Comparison of ENCODE assay signal across 14 cellular contexts in the genomic region with DNA sequence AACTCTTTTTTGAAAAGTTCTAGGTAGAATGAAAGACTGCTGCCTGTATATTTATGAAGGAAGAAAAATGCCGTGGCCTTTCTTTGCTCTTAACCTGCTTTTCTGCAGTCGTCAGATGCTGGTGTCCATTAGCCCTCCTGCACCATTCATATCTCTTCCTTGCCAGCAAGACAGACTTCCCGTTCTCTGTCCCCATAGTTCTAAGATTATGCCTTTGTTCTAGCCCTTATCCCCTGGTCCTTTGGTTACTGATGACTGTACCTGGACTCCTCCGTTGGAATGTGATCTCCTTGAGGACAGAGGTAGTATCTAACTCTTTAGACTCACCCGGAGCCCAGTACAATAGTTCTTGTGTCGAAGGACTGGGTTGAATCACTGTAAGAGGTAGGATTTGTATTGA. TPM values are rescaled to one million over a fixed set of nuclear protein-coding genes. Genes with fewer than 3 reads are reported as not detected.
DNase-seq lines count a peak whose midpoint lies in the region; ATAC-seq and TF ChIP-seq lines count a peak whose summit lies in the region.
"Had no signal": no experiment of that assay in that cellular context is flagged by ENCODE, and none has a peak within 500 bp of the region (broad histone marks: within the 10 kb centered on the region; RNA-seq: fewer than 3 reads in every experiment).

No MANE protein-coding gene starts in this region.

- H3K4me3 ChIP-seq in PC-3 (ENCODE audit: low read length) (no peak overlapping the region), spleen (no peak overlapping the region), BE2C (ENCODE audit: low read depth, low read length) (no peak overlapping the region)
- H3K4me3 ChIP-seq: A549, GM23338 had no signal

- H3K4me1 Mint-ChIP-seq in Calu3 (ENCODE audit: low read depth, unreplicated experiment) (peaks cover 56% of the 10 kb centered on the region), brain (peaks cover 38% of the 10 kb centered on the region)
- H3K4me1 Mint-ChIP-seq: IgD-negative memory B cell had no signal

- peaks cover 7% of the 10 kb centered on the region; the same call in 1 of the 2 replicates for H3K36me3 ChIP-seq in PC-3 (ENCODE audit: low read depth, low read length)
- H3K36me3 ChIP-seq in spleen = no peaks in the 10 kb centered on the region
- H3K36me3 ChIP-seq in BE2C = no peaks in the 10 kb centered on the region

- H3K4me1 ChIP-seq in PC-3 (ENCODE audit: insufficient read depth, low read length) (peaks cover 25% of the 10 kb centered on the region), spleen (peaks cover 0 to 33% (median 16%) of the 10 kb centered on the region in 6 donors), BE2C (no peaks in the 10 kb centered on the region)
- H3K4me1 ChIP-seq: A549 had no signal

- H3K9me2 ChIP-seq in PC-3 (replicated peaks; ENCODE audit: low read length) = no peaks in the 10 kb centered on the region

- DNase-seq in Calu3 (no peak), PC-3 (no peak), spleen (no peak), AG08395 (ENCODE audit: low spot score) (no peak), BE2C (no peak)
- DNase-seq: CD4-positive, alpha-beta T cell; DMS153; DMS79 treated with DMSO at 0.1 percent for 48 hours; H7 had no signal

- H3K36me3 Mint-ChIP-seq in Calu3 (ENCODE audit: insufficient read depth, unreplicated experiment) (peaks cover 11% of the 10 kb centered on the region), brain (peaks cover 23% of the 10 kb centered on the region)
- H3K36me3 Mint-ChIP-seq: IgD-negative memory B cell had no signal

- POLR2A ChIA-PET in PC-3 (lab: Charles Lee; ENCODE audit: unreplicated experiment) = no interaction called here

- no peak overlapping the region for H2AFZ ChIP-seq in PC-3 (ENCODE audit: low read length)
- H2AFZ ChIP-seq: GM23338 had no signal

- H3K9ac ChIP-seq in PC-3 (ENCODE audit: low read length) = no peak overlapping the region

- CTCF ChIA-PET in Calu3 (lab: Charles Lee) = no interaction called here
- CTCF ChIA-PET in PC-3 (lab: Charles Lee) = no interaction called here

- peaks cover 90% of the 10 kb centered on the region for H3K79me2 ChIP-seq in PC-3 (ENCODE audit: low read length)

- H3F3A ChIP-seq in PC-3 (ENCODE audit: low read length, unreplicated experiment) = no peaks in the 10 kb centered on the region

- H3K4me3 Mint-ChIP-seq in Calu3 (ENCODE audit: low read depth, unreplicated experiment) (no peak overlapping the region), brain (peak overlapping the region in 1 of 5 experiments; percentile 58)
- H3K4me3 Mint-ChIP-seq: CD4-positive, alpha-beta T cell; GM23338 had no signal

- no peak for TF ChIP-seq CTCF in Calu3 (IDR thresholded peaks at IDR 0.05; ENCODE audit: unreplicated experiment)
- TF ChIP-seq CTCF in PC-3 (conservative IDR thresholded peaks at IDR 0.05; ENCODE audit: low read depth, low read length) = no peak
- TF ChIP-seq CTCF in brain (conservative IDR thresholded peaks at IDR 0.05) = no peak
- TF ChIP-seq CTCF in spleen (IDR thresholded peaks at IDR 0.05 in 8 of 11, conservative IDR thresholded peaks at IDR 0.05 in 3 of 11) = no peak
- no peak for TF ChIP-seq CTCF in BE2C (IDR thresholded peaks at IDR 0.05; ENCODE audit: low read depth, low read length)

- ATAC-seq in PC-3 (no peak), GM18505 (IDR thresholded peaks at IDR 0.05; ENCODE audit: unreplicated experiment) (no peak)

- TF ChIP-seq POLR2A in spleen (IDR thresholded peaks at IDR 0.05) = no peak
- no peak for TF ChIP-seq POLR2A in GM18505 (IDR thresholded peaks at IDR 0.05; ENCODE audit: borderline replicate concordance, extremely low read depth, insufficient read depth, insufficient read length)

- 0 out of 2 replicates have a peak, but pooled peaks cover 11% of the 10 kb centered on the region for H4K20me1 ChIP-seq in PC-3 (ENCODE audit: low read length)

- H3K27me3 ChIP-seq in PC-3 (ENCODE audit: low read length) (no peaks in the 10 kb centered on the region), spleen (replicated peaks in 1 of 7) (no peaks in the 10 kb centered on the region), BE2C (no peaks in the 10 kb centered on the region)

- peak overlapping the region; percentile 25 for H3K27ac Mint-ChIP-seq in Calu3 (ENCODE audit: unreplicated experiment)
- H3K27ac Mint-ChIP-seq in brain = peak overlapping the region in 4 of 5 experiments; percentile 60 to 86 (median 70)
- H3K27ac Mint-ChIP-seq: CD4-positive, alpha-beta T cell; GM23338; IgD-negative memory B cell had no signal

- H3K27ac ChIP-seq in PC-3 (ENCODE audit: low read length) (peak overlapping the region; percentile 11; the same call in 1 of the 2 replicates), spleen (peak overlapping the region in 5 of 8 donors; percentile 34 to 80 (median 62))
- H3K27ac ChIP-seq: A549 had no signal

- H3K27me3 Mint-ChIP-seq in Calu3 (ENCODE audit: unreplicated experiment) = no peaks in the 10 kb centered on the region
- H3K27me3 Mint-ChIP-seq in brain = no peaks in the 10 kb centered on the region
- H3K27me3 Mint-ChIP-seq: CD4-positive, alpha-beta T cell had no signal

- no peak overlapping the region for H3K4me2 ChIP-seq in PC-3 (ENCODE audit: low read length)
- H3K4me2 ChIP-seq: A549, GM23338 had no signal

- H3K9me3 Mint-ChIP-seq in Calu3 (ENCODE audit: low read depth, unreplicated experiment) (no peaks in the 10 kb centered on the region), brain (no peaks in the 10 kb centered on the region)
- H3K9me3 Mint-ChIP-seq: CD4-positive, alpha-beta T cell; GM23338; IgD-negative memory B cell had no signal

- no TSS peak for BruUV-seq in Calu3 (replicated peaks; lab: Mats Ljungman, UMichigan)
- no TSS peak for BruUV-seq in PC-3 (replicated peaks; lab: Mats Ljungman, UMichigan)

- 70 to 83% (median 79%) methylated on average over 6 of the region's 6 CpGs for WGBS in spleen, 5 donors

- intact Hi-C loops in Calu3 (cut with micrococcal nuclease; ENCODE audit: unreplicated experiment) (no loop called here), PC-3 (cut with micrococcal nuclease) (no loop called here), spleen (cut with DNase I; ENCODE audit: low total_unique reads) (no loop called here)

- H3K9me3 ChIP-seq in PC-3 (ENCODE audit: low read length) = no peaks in the 10 kb centered on the region
- no peaks in the 10 kb centered on the region for H3K9me3 ChIP-seq in spleen
- no peaks in the 10 kb centered on the region for H3K9me3 ChIP-seq in BE2C
- H3K9me3 ChIP-seq: A549 had no signal

RNA-seq across cellular contexts. Expression of a gene that starts 16.8 kb away (rescaled TPM):
- total RNA-seq in Calu3 (2022) = 69.4 and 69.7 TPM in 2 replicates
- 10.3 and 14.2 TPM in 2 replicates for total RNA-seq in PC-3 (2014; rRNA removed)
- polyA plus RNA-seq in brain (ENCODE audit: insufficient read depth, low read depth, low replicate concordance) = 8.5 TPM
- 10 to 100 TPM in 6 of 7 donors, 1 to 10 TPM in 1; 9.9 to 17.0 (median 11.7) TPM for total RNA-seq in spleen
- 1 to 10 TPM; 4.2 to 7.8 (median 7.8) TPM for polyA plus RNA-seq in spleen
- 2.4 TPM for polyA plus RNA-seq in BE2C (2012; ENCODE audit: insufficient read depth, insufficient read length, low read depth)
